Comparison of ENCODE assay signal across 8 cellular contexts in the genomic region with DNA sequence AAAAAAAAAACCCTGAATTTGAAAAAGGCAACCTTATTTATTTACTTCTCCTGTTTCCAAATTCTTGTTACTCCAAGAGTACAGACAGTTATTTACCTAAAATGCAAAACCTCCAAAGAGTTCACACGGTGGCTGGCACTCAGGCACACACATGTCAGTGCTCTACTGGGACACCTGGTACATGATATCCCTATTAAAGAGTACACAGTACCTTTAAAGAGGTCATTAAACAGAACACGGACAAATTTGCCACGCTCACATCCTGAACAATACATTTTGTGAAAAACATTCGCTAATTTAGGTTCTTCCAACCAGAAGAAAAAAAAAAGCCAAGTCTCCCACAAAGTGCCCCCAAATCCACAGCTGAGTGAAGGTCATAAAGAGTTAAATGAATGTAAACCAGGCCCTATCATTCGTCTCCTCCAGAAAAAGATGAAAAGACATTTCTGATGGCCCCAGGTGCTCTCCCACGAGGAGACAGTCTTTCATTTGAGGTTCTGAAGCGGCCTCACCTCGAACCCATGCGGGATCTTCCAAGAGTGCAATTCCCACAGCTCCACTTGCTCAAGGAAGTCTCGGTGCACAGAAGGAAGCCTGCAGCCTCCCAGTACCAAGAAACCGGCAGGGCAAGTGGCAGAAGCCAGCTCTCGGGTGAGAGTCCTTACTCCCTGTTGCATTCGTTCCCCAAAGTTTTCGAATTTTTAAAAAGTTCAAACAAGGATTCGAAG. TPM values are rescaled to one million over a fixed set of nuclear protein-coding genes. Genes with fewer than 3 reads are reported as not detected.
DNase-seq lines count a peak whose midpoint lies in the region; ATAC-seq and TF ChIP-seq lines count a peak whose summit lies in the region.

No MANE protein-coding gene starts in this region.

- peak; percentile 10 to 41 for DNase-seq in NCI-H526 (lab: John Stamatoyannopoulos, UW)
- no peak for DNase-seq in NCI-H526 treated with DMSO at 0.1 percent for 48 hours (lab: John Stamatoyannopoulos, UW)
- peak; percentile 29 for DNase-seq in NB4 (ENCODE audit: low read depth)
- peak; percentile 70 to 81 for DNase-seq in T47D (ENCODE audit: low read depth in 1 of 2, low spot score in 1 of 2)
- no peak for DNase-seq in type B pancreatic cell (ENCODE audit: extremely low spot score, unreplicated experiment)
- DNase-seq in HPDE6-E6E7 (ENCODE audit: extremely low spot score) = no peak

- no peak for TF ChIP-seq POLR2A in NB4 (IDR thresholded peaks at IDR 0.05; ENCODE audit: extremely low read depth, insufficient read length)

- H3K4me1 ChIP-seq in liver (ENCODE audit: control insufficient read depth in 4 of 4, insufficient read depth in 4 of 4, low read length in 3 of 4) = peaks cover 10 to 28% (median 23%) of the 10 kb centered on the region in 4 donors

- H3K4me1 Mint-ChIP-seq in type B pancreatic cell (ENCODE audit: unreplicated experiment) = peaks cover 23% of the 10 kb centered on the region

- peak overlapping the region; percentile 91 for H3K4me3 Mint-ChIP-seq in type B pancreatic cell

- H3K27me3 Mint-ChIP-seq in type B pancreatic cell = peaks cover 16% of the 10 kb centered on the region

- TF ChIP-seq RAD21 in liver (IDR thresholded peaks at IDR 0.05) = no peak

- no peaks in the 10 kb centered on the region for H3K27me3 ChIP-seq in liver (ENCODE audit: control insufficient read depth in 4 of 4, insufficient read depth in 4 of 4, low read length in 3 of 4)

- no peaks in the 10 kb centered on the region for H3K9me3 Mint-ChIP-seq in type B pancreatic cell

- ATAC-seq in HG02981 (IDR thresholded peaks at IDR 0.05; ENCODE audit: unreplicated experiment) = no peak

- 3% methylated on average over 15 of the region's 15 CpGs for WGBS in liver

- in situ Hi-C loops in T47D (cut with HindIII; ENCODE audit: low pct_unique_long_range_greater_than_20kb, low sequenced_read_pairs) = no loop called here

- H3K4me3 ChIP-seq in NB4 (ENCODE audit: low read depth, low read length) (peak overlapping the region; percentile 48), liver (ENCODE audit: low read depth in 1 of 3, low read length in 3 of 3) (peak overlapping the region; percentile 77 to 98 (median 77))

- H3K27ac ChIP-seq in liver (ENCODE audit: low read depth in 1 of 2, low read length in 2 of 2) = peak overlapping the region; percentile 94 to 97

- peaks cover 0 to 2% (median under 1%) of the 10 kb centered on the region in 4 donors for H3K36me3 ChIP-seq in liver (ENCODE audit: control insufficient read depth in 4 of 4, insufficient read depth in 3 of 4, low read depth in 1 of 4, low read length in 3 of 4)

- H3K27ac Mint-ChIP-seq in type B pancreatic cell = peak overlapping the region; percentile 86

- TF ChIP-seq CTCF in NB4 (IDR thresholded peaks at IDR 0.05; ENCODE audit: low read depth, low read length) (no peak), liver (IDR thresholded peaks at IDR 0.05; ENCODE audit: low read depth, low read length, missing input control) (no peak), type B pancreatic cell (conservative IDR thresholded peaks at IDR 0.05) (no peak)

- H3K9ac ChIP-seq in liver (ENCODE audit: low read depth in 1 of 2, low read length in 2 of 2) = peak overlapping the region; percentile 94 to 95

- H3K9me3 ChIP-seq in liver (ENCODE audit: control insufficient read depth in 4 of 4, low read length in 3 of 4) = no peaks in the 10 kb centered on the region

- H3K36me3 Mint-ChIP-seq in type B pancreatic cell = peaks cover 6% of the 10 kb centered on the region

TF ChIP-seq in liver, 16 proteins besides CTCF, POLR2A, EP300 and RAD21:
- TF ChIP-seq, protein P1, sequence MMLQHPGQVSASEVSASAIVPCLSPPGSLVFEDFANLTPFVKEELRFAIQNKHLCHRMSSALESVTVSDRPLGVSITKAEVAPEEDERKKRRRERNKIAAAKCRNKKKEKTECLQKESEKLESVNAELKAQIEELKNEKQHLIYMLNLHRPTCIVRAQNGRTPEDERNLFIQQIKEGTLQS (IDR thresholded peaks at IDR 0.05) = no peak
- TF ChIP-seq TAF1 (conservative IDR thresholded peaks at IDR 0.05) = peak; percentile 34

RNA-seq across cellular contexts. Expression of a gene that starts 1.0 kb away (rescaled TPM):
- total RNA-seq in liver (10 to 100 TPM in 1 of 2 donors, 1 to 10 TPM in 1; 7.5 to 35.1 TPM), type B pancreatic cell (ENCODE audit: low replicate concordance) (12.1 and 13.9 TPM in 2 replicates)
- 10 to 100 TPM in 1 of 2 donors, 1 to 10 TPM in 1; 6.3 to 22.3 TPM for polyA plus RNA-seq in liver

Comparison
In these comparisons a context has a peak if more than half of its experiments do, and no peak if none do; other contexts are left out.
1. DNase-seq: peak in NCI-H526 (2 of 2), NB4 (single experiment) and T47D (2 of 2); none in NCI-H526 treated with DMSO at 0.1 percent for 48 hours (single experiment), type B pancreatic cell (single experiment) and HPDE6-E6E7 (single experiment).